ENCODE assay signal across 21 cellular contexts in genomic region chr20:50056951-50057403, GRCh38.
"Had no signal": no experiment of that assay in that cellular context is flagged by ENCODE, and none has a peak within 500 bp of the region (broad histone marks: within the 10 kb centered on the region; RNA-seq: fewer than 3 reads in every experiment).

No MANE protein-coding gene starts in this region.

- H3K4me1 Mint-ChIP-seq: activated CD4-positive, alpha-beta T cell treated with anti-CD3 and anti-CD28 coated beads, Interleukin-2, amount 10 ng/mL, durations not matched to agents 24 days and 14 days; activated naive CD4-positive, alpha-beta T cell treated with anti-CD3 and anti-CD28 coated beads, Interleukin-2, amount 10 ng/mL, durations not matched to agents 7 days and 5 days; activated naive CD8-positive, alpha-beta T cell treated with anti-CD3 and anti-CD28 coated beads, Interleukin-2, amount 50 U/mL, for 24 hours had no signal

- H3K4me1 ChIP-seq: foreskin keratinocyte, lower lobe of right lung had no signal

- H3K27me3 Mint-ChIP-seq: activated naive CD8-positive, alpha-beta T cell treated with anti-CD3 and anti-CD28 coated beads, Interleukin-2, amount 50 U/mL, for 24 hours; progenitor cell of endocrine pancreas had no signal

- H3K9me3 ChIP-seq: lower lobe of right lung, right atrium auricular region, transverse colon had no signal

- H3K27ac ChIP-seq: foreskin keratinocyte, hepatocyte, lower lobe of right lung, right atrium auricular region, transverse colon had no signal

- H3K4me2 ChIP-seq: hepatocyte had no signal

- H3K27ac Mint-ChIP-seq: activated CD4-positive, alpha-beta T cell treated with anti-CD3 and anti-CD28 coated beads, Interleukin-2, amount 10 ng/mL, durations not matched to agents 24 days and 14 days; activated CD8-positive, alpha-beta T cell treated with anti-CD3 and anti-CD28 coated beads, Interleukin-2, amount 10 ng/mL, durations not matched to agents 7 days and 5 days; activated naive CD4-positive, alpha-beta T cell treated with anti-CD3 and anti-CD28 coated beads, Interleukin-2, amount 10 ng/mL, durations not matched to agents 7 days and 5 days; activated naive CD8-positive, alpha-beta T cell treated with anti-CD3 and anti-CD28 coated beads, Interleukin-2, amount 50 U/mL, for 24 hours; natural killer cell treated with Interleukin-12 subunit alpha and Interleukin-12 subunit beta and Interleukin-15 and Interleukin-18, amount 100 ng/mL, for 72 hours; progenitor cell of endocrine pancreas; T-helper 1 cell treated with Interleukin-12 subunit alpha and Interleukin-12 subunit beta and Interleukin-4 antibody, amounts not matched to agents 30 μg/mL and 1 μg/mL, for 36 hours had no signal

- H3K4me3 Mint-ChIP-seq: activated CD4-positive, alpha-beta T cell treated with anti-CD3 and anti-CD28 coated beads, Interleukin-2, amount 10 ng/mL, durations not matched to agents 24 days and 14 days; activated CD8-positive, alpha-beta T cell treated with anti-CD3 and anti-CD28 coated beads, Interleukin-2, amount 10 ng/mL, durations not matched to agents 7 days and 5 days; activated naive CD4-positive, alpha-beta T cell treated with anti-CD3 and anti-CD28 coated beads, Interleukin-2, amount 10 ng/mL, durations not matched to agents 7 days and 5 days; activated naive CD8-positive, alpha-beta T cell treated with anti-CD3 and anti-CD28 coated beads, Interleukin-2, amount 50 U/mL, for 24 hours; activated T-cell treated with anti-CD3 and anti-CD28 coated beads, Interleukin-2, amount 50 U/mL, for 4 hours; brain; natural killer cell treated with Interleukin-12 subunit alpha and Interleukin-12 subunit beta and Interleukin-15 and Interleukin-18, amount 100 ng/mL, for 72 hours; T-helper 1 cell treated with Interleukin-12 subunit alpha and Interleukin-12 subunit beta and Interleukin-4 antibody, amounts not matched to agents 30 μg/mL and 1 μg/mL, for 36 hours had no signal

- H3K27me3 ChIP-seq: hepatocyte, right atrium auricular region had no signal

- ATAC-seq: activated CD8-positive, alpha-beta T cell treated with anti-CD3 and anti-CD28 coated beads, Interleukin-2, amount 10 ng/mL, durations not matched to agents 7 days and 5 days; activated naive CD8-positive, alpha-beta T cell treated with anti-CD3 and anti-CD28 coated beads, Interleukin-2, amount 50 U/mL, for 24 hours; activated T-cell treated with anti-CD3 and anti-CD28 coated beads, Interleukin-2, amount 50 U/mL, for 4 hours; foreskin keratinocyte; lower lobe of right lung; stimulated activated naive CD8-positive, alpha-beta T cell treated with anti-CD3 and anti-CD28 coated beads, Interleukin-15, Interleukin-2, amounts not matched to agents 100 U/mL and 50 U/mL, for 24 hours had no signal

- H3K4me3 ChIP-seq: hepatocyte, lower lobe of right lung, right atrium auricular region, transverse colon had no signal

- H3K79me2 ChIP-seq: hepatocyte had no signal

- H3K36me3 Mint-ChIP-seq: activated naive CD4-positive, alpha-beta T cell treated with anti-CD3 and anti-CD28 coated beads, Interleukin-2, amount 10 ng/mL, durations not matched to agents 7 days and 5 days; brain; natural killer cell treated with Interleukin-12 subunit alpha and Interleukin-12 subunit beta and Interleukin-15 and Interleukin-18, amount 100 ng/mL, for 72 hours had no signal

- H3K9me3 Mint-ChIP-seq: activated CD4-positive, alpha-beta T cell treated with anti-CD3 and anti-CD28 coated beads, Interleukin-2, amount 10 ng/mL, durations not matched to agents 24 days and 14 days; activated naive CD4-positive, alpha-beta T cell treated with anti-CD3 and anti-CD28 coated beads, Interleukin-2, amount 10 ng/mL, durations not matched to agents 7 days and 5 days; activated naive CD8-positive, alpha-beta T cell treated with anti-CD3 and anti-CD28 coated beads, Interleukin-2, amount 50 U/mL, for 24 hours; activated T-cell treated with anti-CD3 and anti-CD28 coated beads, Interleukin-2, amount 50 U/mL, for 4 hours; natural killer cell treated with Interleukin-12 subunit alpha and Interleukin-12 subunit beta and Interleukin-15 and Interleukin-18, amount 100 ng/mL, for 72 hours; T-helper 1 cell treated with Interleukin-12 subunit alpha and Interleukin-12 subunit beta and Interleukin-4 antibody, amounts not matched to agents 30 μg/mL and 1 μg/mL, for 36 hours had no signal

- DNase-seq: activated CD4-positive, alpha-beta T cell treated with anti-CD3 and anti-CD28 coated beads, Interleukin-2, amount 10 ng/mL, durations not matched to agents 24 days and 14 days; activated CD8-positive, alpha-beta T cell treated with anti-CD3 and anti-CD28 coated beads, Interleukin-2, amount 10 ng/mL, durations not matched to agents 7 days and 5 days; activated effector memory CD4-positive, alpha-beta T cell treated with Interleukin-2 at 50 U/mL for 16 hours; activated naive CD4-positive, alpha-beta T cell treated with anti-CD3 and anti-CD28 coated beads, Interleukin-2, amount 10 ng/mL, durations not matched to agents 7 days and 5 days; activated naive CD8-positive, alpha-beta T cell treated with anti-CD3 and anti-CD28 coated beads, Interleukin-2, amount 50 U/mL, for 24 hours; activated T-cell treated with anti-CD3 and anti-CD28 coated beads, Interleukin-2, amount 50 U/mL, for 4 hours; anterior cingulate cortex; caudate nucleus; foreskin keratinocyte; lower lobe of right lung; nucleus accumbens; stimulated activated CD4-positive, alpha-beta T cell treated with anti-CD3 and anti-CD28 coated beads, Interleukin-2, amount 100 ng/mL, for 24 hours; stimulated activated naive CD8-positive, alpha-beta T cell treated with anti-CD3 and anti-CD28 coated beads, Interleukin-15, Interleukin-2, amounts not matched to agents 100 U/mL and 50 U/mL, for 24 hours; substantia nigra; transverse colon had no signal

- H3K36me3 ChIP-seq: lower lobe of right lung, right atrium auricular region, transverse colon had no signal

- H2AFZ ChIP-seq: hepatocyte had no signal
